In genomic region chr10:73096452-73097304, GRCh38 we compare ENCODE assay signal across 8 cellular contexts.
DNase-seq lines count a peak whose midpoint lies in the region; ATAC-seq and TF ChIP-seq lines count a peak whose summit lies in the region.

Gene P4HA1 (minus strand): TSS chr10:73096866. CDS start chr10:73074883, 21,983 bp downstream.

- peaks cover 8 to 11% of the 10 kb centered on the region in 2 donors for H3K4me1 ChIP-seq in mucosa of rectum (ENCODE audit: control insufficient read depth in 2 of 2, insufficient read depth in 2 of 2, low read length in 2 of 2)

- peak within 1 kb of the TSS; percentile 95 for H3K9ac ChIP-seq in mucosa of rectum (ENCODE audit: low read depth in 1 of 2, low read length in 2 of 2)

- no peaks in the 10 kb centered on the region for H3K9me3 ChIP-seq in mucosa of rectum (ENCODE audit: control insufficient read depth in 2 of 2, low read length in 2 of 2)

- DNase-seq in DMS53 (lab: John Stamatoyannopoulos, UW): peak; percentile 99
- DNase-seq in OCI-M2 (lab: John Stamatoyannopoulos, UW; ENCODE audit: unreplicated experiment): peak; percentile 70
- peak; percentile 95 for DNase-seq in activated T-cell treated with anti-CD3 and anti-CD28 coated beads for 4 hours
- DNase-seq in epithelial cell of esophagus (ENCODE audit: low read depth): peak; percentile 97
- peak; percentile 99 for DNase-seq in stimulated activated CD8-positive, alpha-beta memory T cell treated with anti-CD3 and anti-CD28 coated beads, Interleukin-4, amount 100 ng/mL, for 48 hours

- TF ChIP-seq CTCF in epithelial cell of esophagus (IDR thresholded peaks at IDR 0.05; ENCODE audit: insufficient read depth, low read depth, low read length, missing control alignments): peak; percentile 60

- TF ChIP-seq RAD21 in Ishikawa (IDR thresholded peaks at IDR 0.05; ENCODE audit: low read depth): peak; percentile 49; the same call in 1 of the 2 replicates

- peaks cover 0 to 2% of the 10 kb centered on the region in 2 donors for H3K36me3 ChIP-seq in mucosa of rectum (ENCODE audit: control insufficient read depth in 2 of 2, insufficient read depth in 2 of 2, low read length in 2 of 2)

- H3K27me3 ChIP-seq in mucosa of rectum (ENCODE audit: control insufficient read depth in 2 of 2, insufficient read depth in 2 of 2, low read length in 2 of 2): no peaks in the 10 kb centered on the region

- TF ChIP-seq EP300 in Ishikawa (IDR thresholded peaks at IDR 0.05; ENCODE audit: borderline replicate concordance): no peak; the same call in 1 of the 2 replicates

- peak; percentile 78 for ATAC-seq in GM21576 (IDR thresholded peaks at IDR 0.05; ENCODE audit: unreplicated experiment)

- H3K4me3 ChIP-seq in epithelial cell of esophagus (ENCODE audit: low read length): peak within 1 kb of the TSS; percentile 94
- peak within 1 kb of the TSS; percentile 82 to 95 for H3K4me3 ChIP-seq in mucosa of rectum (ENCODE audit: low read length in 2 of 2)

- peak within 1 kb of the TSS; percentile 90 to 94 for H3K27ac ChIP-seq in mucosa of rectum (ENCODE audit: low read depth in 2 of 2, low read length in 2 of 2)

TF ChIP-seq in Ishikawa, 13 proteins besides CTCF, POLR2A, EP300 and RAD21:
- TF ChIP-seq YY1 (IDR thresholded peaks at IDR 0.05; ENCODE audit: low read depth) (peak; percentile 50; the same call in 1 of the 2 replicates), CREB1 (IDR thresholded peaks at IDR 0.05; ENCODE audit: low read depth) (0 out of 2 replicates have a peak, but pooled peaks have one; percentile 34), TEAD4 (IDR thresholded peaks at IDR 0.05) (0 out of 2 replicates have a peak, but pooled peaks have one; percentile 1), NFIC (IDR thresholded peaks at IDR 0.05) (0 out of 2 replicates have a peak, but pooled peaks have one; percentile 7), TCF12 (IDR thresholded peaks at IDR 0.05; ENCODE audit: low read depth) (peak; percentile 57; the same call in 1 of the 2 replicates), TAF1 (IDR thresholded peaks at IDR 0.05; ENCODE audit: low read depth) (peak; percentile 91), CEBPB (IDR thresholded peaks at IDR 0.05) (no peak), ZBTB7A (IDR thresholded peaks at IDR 0.05; ENCODE audit: low read depth) (no peak; the same call in 1 of the 2 replicates)
- TF ChIP-seq, protein P1, sequence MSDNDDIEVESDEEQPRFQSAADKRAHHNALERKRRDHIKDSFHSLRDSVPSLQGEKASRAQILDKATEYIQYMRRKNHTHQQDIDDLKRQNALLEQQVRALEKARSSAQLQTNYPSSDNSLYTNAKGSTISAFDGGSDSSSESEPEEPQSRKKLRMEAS (IDR thresholded peaks at IDR 0.05): peak; percentile 92

Comparison
In these comparisons a context has a peak if more than half of its experiments do, and no peak if none do; other contexts are left out.
1. Peak in every context shown above with its lines: DNase-seq, ATAC-seq, H3K4me3 ChIP-seq and H3K27ac ChIP-seq.